Comparison of ENCODE assay signal across 35 cellular contexts in genomic region chr6:101294676-101295075, GRCh38.
DNase-seq lines count a peak whose midpoint lies in the region; ATAC-seq, FAIRE-seq and TF ChIP-seq lines count a peak whose summit lies in the region.
"Had no signal": no experiment of that assay in that cellular context is flagged by ENCODE, and none has a peak within 500 bp of the region (broad histone marks: within the 10 kb centered on the region; RNA-seq: fewer than 3 reads in every experiment).

No MANE protein-coding gene starts in this region.

- H2AFZ ChIP-seq in PC-9: peak overlapping the region; percentile 61; the same call in 1 of the 2 replicates
- H2AFZ ChIP-seq: GM23248 had no signal

- TF ChIP-seq CTCF in PC-9 (conservative IDR thresholded peaks at IDR 0.05) (no peak), bronchial epithelial cell (IDR thresholded peaks at IDR 0.05; ENCODE audit: insufficient read depth, low read length, severe bottlenecking) (no peak)

- H3K27me3 ChIP-seq in PC-9 (ENCODE audit: insufficient read depth, low read depth) (no peaks in the 10 kb centered on the region), bronchial epithelial cell (ENCODE audit: control insufficient read depth, insufficient read depth, low read length) (no peaks in the 10 kb centered on the region)
- H3K27me3 ChIP-seq: adrenal gland, BE2C, colonic mucosa, heart left ventricle, right lobe of liver, SJCRH30, thyroid gland, vagina had no signal

- H3K4me3 ChIP-seq in PC-9 (no peak overlapping the region), bronchial epithelial cell (ENCODE audit: low read depth, low read length) (no peak overlapping the region)
- H3K4me3 ChIP-seq: adrenal gland, colonic mucosa, GM23248, heart left ventricle, lower lobe of right lung, right lobe of liver, SJCRH30, thyroid gland, vagina had no signal

- H3K9me2 ChIP-seq in PC-9 (ENCODE audit: insufficient read depth): no peaks in the 10 kb centered on the region

- POLR2A ChIA-PET in PC-9 (lab: Charles Lee; ENCODE audit: unreplicated experiment): no interaction called here

- BruUV-seq in PC-9 (replicated peaks; lab: Mats Ljungman, UMichigan): no TSS peak

- FAIRE-seq in bronchial epithelial cell (lab: Jason Lieb, UNC): no peak
- FAIRE-seq: G401.6, RCC 7860 had no signal

- DNase-seq in EH (ENCODE audit: low read depth) (peak; percentile 15), PC-9 (no peak), bronchial epithelial cell (ENCODE audit: low read depth) (peak; percentile 88), kidney tubule cell (ENCODE audit: low spot score) (peak; percentile 73), cardiac septum (ENCODE audit: low spot score) (no peak), NOMO-1 treated with DMSO at 0.1 percent for 48 hours (lab: John Stamatoyannopoulos, UW; ENCODE audit: unreplicated experiment) (no peak)
- DNase-seq: activated CD4-positive, alpha-beta T cell treated with anti-CD3 and anti-CD28 coated beads for 4 hours; activated CD8-positive, alpha-beta T cell treated with anti-CD3 and anti-CD28 coated beads, Interleukin-2, amount 10 ng/mL, durations not matched to agents 7 days and 5 days; activated naive CD4-positive, alpha-beta T cell treated with anti-CD3 and anti-CD28 coated beads for 36 hours; adrenal gland; BE2C; CD8-positive, alpha-beta T cell; colonic mucosa; DMS53; effector CD4-positive, alpha-beta T cell; erythroblast; GM23248; heart left ventricle; islet precursor cell; lower lobe of right lung; naive thymus-derived CD4-positive, alpha-beta T cell; NCI-H1417; NCI-H2081; NCI-H526; right lobe of liver; SJCRH30; stimulated activated CD4-positive, alpha-beta T cell treated with anti-CD3 and anti-CD28 coated beads, Interleukin-4, amount 100 ng/mL, for 24 hours; SW 1271; thyroid gland had no signal

- CTCF ChIA-PET in PC-9 (lab: Charles Lee): no interaction called here

- peaks cover 3% of the 10 kb centered on the region; the same call in 1 of the 2 replicates for H3K9me3 ChIP-seq in PC-9 (ENCODE audit: insufficient read depth, low read depth)
- H3K9me3 ChIP-seq: adrenal gland, BE2C, colonic mucosa, lower lobe of right lung, right lobe of liver, SJCRH30, thyroid gland, vagina had no signal

- H3K4me1 ChIP-seq in PC-9 (replicated peaks; ENCODE audit: insufficient read depth): no peaks in the 10 kb centered on the region
- H3K4me1 ChIP-seq: adrenal gland, BE2C, colonic mucosa, heart left ventricle, lower lobe of right lung, right lobe of liver, SJCRH30, thyroid gland, vagina had no signal

- intact Hi-C loops in PC-9 (cut with micrococcal nuclease; ENCODE audit: unreplicated experiment): no loop called here
- intact Hi-C loops in cardiac septum (cut with DNase I): no loop called here

- no peak overlapping the region for H3K4me2 ChIP-seq in PC-9
- H3K4me2 ChIP-seq: KMS-11 had no signal

- H3K36me3 ChIP-seq in PC-9 (ENCODE audit: low read depth) (no peaks in the 10 kb centered on the region), bronchial epithelial cell (ENCODE audit: control insufficient read depth, insufficient read depth, low read length) (no peaks in the 10 kb centered on the region)
- H3K36me3 ChIP-seq: adrenal gland, BE2C, colonic mucosa, heart left ventricle, lower lobe of right lung, right lobe of liver, SJCRH30, thyroid gland, vagina had no signal

- H4K20me1 ChIP-seq in PC-9 (ENCODE audit: insufficient read depth): no peaks in the 10 kb centered on the region

- no peak overlapping the region for H3K27ac ChIP-seq in PC-9
- H3K27ac ChIP-seq: adrenal gland, colonic mucosa, GM23248, heart left ventricle, KMS-11, lower lobe of right lung, right lobe of liver, SJCRH30, thyroid gland, vagina had no signal

- ATAC-seq in HG02610 (IDR thresholded peaks at IDR 0.05; ENCODE audit: unreplicated experiment): no peak
- no peak for ATAC-seq in GM18517 (IDR thresholded peaks at IDR 0.05; ENCODE audit: unreplicated experiment)
- ATAC-seq: activated CD8-positive, alpha-beta T cell treated with anti-CD3 and anti-CD28 coated beads, Interleukin-2, amount 10 ng/mL, durations not matched to agents 7 days and 5 days; CD8-positive, alpha-beta T cell; heart left ventricle; lower lobe of right lung; naive thymus-derived CD4-positive, alpha-beta T cell; right lobe of liver had no signal

- no peaks in the 10 kb centered on the region for H3F3A ChIP-seq in PC-9 (ENCODE audit: insufficient read depth, low read depth)

- no peaks in the 10 kb centered on the region for H3K79me2 ChIP-seq in PC-9 (ENCODE audit: low read depth)

Comparison
In these comparisons a context has a peak if more than half of its experiments do, and no peak if none do; other contexts are left out.
1. DNase-seq: peak in EH (single experiment), bronchial epithelial cell (single experiment) and kidney tubule cell (single experiment); none in PC-9 (0 of 2), cardiac septum (single experiment) and NOMO-1 treated with DMSO at 0.1 percent for 48 hours (single experiment).